In genomic region chr16:23506606-23506994, GRCh38 we compare ENCODE assay signal across 18 cellular contexts. TPM values are rescaled to one million over a fixed set of nuclear protein-coding genes. Genes with fewer than 3 reads are reported as not detected.
DNase-seq lines count a peak whose midpoint lies in the region; ATAC-seq, FAIRE-seq and TF ChIP-seq lines count a peak whose summit lies in the region.
"Had no signal": no experiment of that assay in that cellular context is flagged by ENCODE, and none has a peak within 500 bp of the region (broad histone marks: within the 10 kb centered on the region; RNA-seq: fewer than 3 reads in every experiment).

No MANE protein-coding gene starts in this region.

- peak overlapping the region; percentile 89 to 97 (median 96) for H3K4me2 ChIP-seq in BLaER1 treated with 17β-estradiol and CSF1 and Interleukin-3, amounts not matched to agents 10 nM and 100 nM

- no peaks in the 10 kb centered on the region for H3K9me3 ChIP-seq in BLaER1 treated with 17β-estradiol and CSF1 and Interleukin-3, amounts not matched to agents 10 nM and 100 nM (replicated peaks in 1 of 11)
- H3K9me3 ChIP-seq: gastroesophageal sphincter, SJSA1 had no signal

- H3K27me3 ChIP-seq in BLaER1 treated with 17β-estradiol and CSF1 and Interleukin-3, amounts not matched to agents 10 nM and 100 nM: no peaks in the 10 kb centered on the region
- H3K27me3 ChIP-seq: gastroesophageal sphincter, SJSA1 had no signal

- no peaks in the 10 kb centered on the region for H3K9me3 Mint-ChIP-seq in activated T-helper 1 cell treated with anti-CD3 and anti-CD28 coated beads, Interleukin-12 subunit alpha, Interleukin-12 subunit beta, Interleukin-2, Interleukin-4 antibody, amounts not matched to agents 30 ng/mL and 10 ng/mL and 1 ng/mL, durations not matched to agents 14 hours and 24 hours and 36 hours
- H3K9me3 Mint-ChIP-seq in naive thymus-derived CD8-positive, alpha-beta T cell: no peaks in the 10 kb centered on the region

- intact Hi-C loops in activated T-helper 1 cell treated with anti-CD3 and anti-CD28 coated beads, Interleukin-12 subunit alpha, Interleukin-12 subunit beta, Interleukin-2, Interleukin-4 antibody, amounts not matched to agents 30 ng/mL and 10 ng/mL and 1 ng/mL, durations not matched to agents 14 hours and 24 hours and 36 hours (cut with micrococcal nuclease): no loop called here

- POLR2A ChIA-PET in naive thymus-derived CD8-positive, alpha-beta T cell (lab: Charles Lee): no interaction called here

- H3K4me1 ChIP-seq in BLaER1 treated with 17β-estradiol and CSF1 and Interleukin-3, amounts not matched to agents 10 nM and 100 nM: peaks cover 74 to 86% (median 80%) of the 10 kb centered on the region in 10 experiments

- H3K36me3 ChIP-seq in BLaER1 treated with 17β-estradiol and CSF1 and Interleukin-3, amounts not matched to agents 10 nM and 100 nM: peaks cover 8 to 65% (median 44%) of the 10 kb centered on the region in 11 experiments; a peak in 20 of 22 replicates

- TF ChIP-seq POLR2A in GM12891 (IDR thresholded peaks at IDR 0.05; ENCODE audit: low read depth, low read length): no peak

- DNase-seq in GM12891 (ENCODE audit: insufficient read length, low spot score): no peak
- no peak for DNase-seq in activated T-helper 1 cell treated with anti-CD3 and anti-CD28 coated beads, Interleukin-12 subunit alpha, Interleukin-12 subunit beta, Interleukin-2, Interleukin-4 antibody, amounts not matched to agents 30 ng/mL and 10 ng/mL and 1 ng/mL, durations not matched to agents 14 hours and 24 hours and 36 hours (ENCODE audit: low spot score)
- DNase-seq in naive thymus-derived CD8-positive, alpha-beta T cell: no peak
- no peak for DNase-seq in NCI-H2107 treated with DMSO at 0.1 percent for 48 hours (lab: John Stamatoyannopoulos, UW; ENCODE audit: unreplicated experiment)
- DNase-seq: activated CD4-positive, alpha-beta T cell treated with anti-CD3 and anti-CD28 coated beads for 48 hours; activated CD8-positive, alpha-beta memory T cell treated with anti-CD3 and anti-CD28 coated beads, Interleukin-2, amount 50 U/mL, for 48 hours; activated naive CD4-positive, alpha-beta T cell treated with anti-CD3 and anti-CD28 coated beads for 36 hours; MV-4-11; NCI-H524 treated with DMSO at 0.1 percent for 48 hours; PC-3; stimulated activated naive CD8-positive, alpha-beta T cell treated with anti-CD3 and anti-CD28 coated beads, Interleukin-15, Interleukin-2, amounts not matched to agents 100 U/mL and 50 U/mL, for 24 hours had no signal

- peak overlapping the region; percentile 28 for H3K27ac Mint-ChIP-seq in activated T-helper 1 cell treated with anti-CD3 and anti-CD28 coated beads, Interleukin-12 subunit alpha, Interleukin-12 subunit beta, Interleukin-2, Interleukin-4 antibody, amounts not matched to agents 30 ng/mL and 10 ng/mL and 1 ng/mL, durations not matched to agents 14 hours and 24 hours and 36 hours
- peak overlapping the region in 6 of 10 donors; percentile 26 to 87 (median 68) for H3K27ac Mint-ChIP-seq in naive thymus-derived CD8-positive, alpha-beta T cell
- H3K27ac Mint-ChIP-seq: activated naive CD4-positive, alpha-beta T cell treated with anti-CD3 and anti-CD28 coated beads for 36 hours had no signal

- H4K20me1 ChIP-seq in BLaER1 treated with 17β-estradiol and CSF1 and Interleukin-3, amounts not matched to agents 10 nM and 100 nM: peaks cover 79 to 82% (median 81%) of the 10 kb centered on the region in 11 experiments

- peak overlapping the region in 5 of 10 experiments; percentile 6 to 92 (median 88); a peak in 8 of 20 replicates for H3K4me3 ChIP-seq in BLaER1 treated with 17β-estradiol and CSF1 and Interleukin-3, amounts not matched to agents 10 nM and 100 nM
- H3K4me3 ChIP-seq: coronary artery, gastroesophageal sphincter, SJSA1 had no signal

- H3K36me3 Mint-ChIP-seq in activated T-helper 1 cell treated with anti-CD3 and anti-CD28 coated beads, Interleukin-12 subunit alpha, Interleukin-12 subunit beta, Interleukin-2, Interleukin-4 antibody, amounts not matched to agents 30 ng/mL and 10 ng/mL and 1 ng/mL, durations not matched to agents 14 hours and 24 hours and 36 hours (ENCODE audit: low read depth): peaks cover 21% of the 10 kb centered on the region
- H3K36me3 Mint-ChIP-seq in naive thymus-derived CD8-positive, alpha-beta T cell: peaks cover 0 to 6% (median 0%) of the 10 kb centered on the region in 3 donors

- peaks cover 69% of the 10 kb centered on the region for H3K4me1 Mint-ChIP-seq in activated T-helper 1 cell treated with anti-CD3 and anti-CD28 coated beads, Interleukin-12 subunit alpha, Interleukin-12 subunit beta, Interleukin-2, Interleukin-4 antibody, amounts not matched to agents 30 ng/mL and 10 ng/mL and 1 ng/mL, durations not matched to agents 14 hours and 24 hours and 36 hours (ENCODE audit: low read depth)
- H3K4me1 Mint-ChIP-seq in naive thymus-derived CD8-positive, alpha-beta T cell: peaks cover 33 to 83% (median 68%) of the 10 kb centered on the region in 4 donors

- H3K9ac ChIP-seq in BLaER1 treated with 17β-estradiol and CSF1 and Interleukin-3, amounts not matched to agents 10 nM and 100 nM: peak overlapping the region in 3 of 11 experiments; percentile 7 to 19 (median 16); a peak in 2 of 22 replicates

- no peak for ATAC-seq in naive thymus-derived CD8-positive, alpha-beta T cell
- no peak for ATAC-seq in GM18907 (IDR thresholded peaks at IDR 0.05; ENCODE audit: unreplicated experiment)
- ATAC-seq in GM21786 (IDR thresholded peaks at IDR 0.05; ENCODE audit: unreplicated experiment): no peak
- no peak for ATAC-seq in GM18520 (IDR thresholded peaks at IDR 0.05; ENCODE audit: unreplicated experiment)
- ATAC-seq: gastroesophageal sphincter; PC-3; stimulated activated naive CD8-positive, alpha-beta T cell treated with anti-CD3 and anti-CD28 coated beads, Interleukin-15, Interleukin-2, amounts not matched to agents 100 U/mL and 50 U/mL, for 24 hours had no signal

- no peaks in the 10 kb centered on the region for H3K27me3 Mint-ChIP-seq in activated T-helper 1 cell treated with anti-CD3 and anti-CD28 coated beads, Interleukin-12 subunit alpha, Interleukin-12 subunit beta, Interleukin-2, Interleukin-4 antibody, amounts not matched to agents 30 ng/mL and 10 ng/mL and 1 ng/mL, durations not matched to agents 14 hours and 24 hours and 36 hours (ENCODE audit: insufficient read depth)
- no peaks in the 10 kb centered on the region for H3K27me3 Mint-ChIP-seq in naive thymus-derived CD8-positive, alpha-beta T cell

- H3K4me3 Mint-ChIP-seq in activated T-helper 1 cell treated with anti-CD3 and anti-CD28 coated beads, Interleukin-12 subunit alpha, Interleukin-12 subunit beta, Interleukin-2, Interleukin-4 antibody, amounts not matched to agents 30 ng/mL and 10 ng/mL and 1 ng/mL, durations not matched to agents 14 hours and 24 hours and 36 hours: peak overlapping the region; percentile 1
- H3K4me3 Mint-ChIP-seq in naive thymus-derived CD8-positive, alpha-beta T cell: peak overlapping the region in 4 of 10 donors; percentile 6 to 76 (median 35)
- H3K4me3 Mint-ChIP-seq: activated naive CD4-positive, alpha-beta T cell treated with anti-CD3 and anti-CD28 coated beads for 36 hours had no signal

- peak; percentile 20 for FAIRE-seq in GM12891 (lab: Jason Lieb, UNC)

- no peak overlapping the region for H3K27ac ChIP-seq in BLaER1 treated with 17β-estradiol and CSF1 and Interleukin-3, amounts not matched to agents 10 nM and 100 nM
- H3K27ac ChIP-seq: coronary artery, SJSA1 had no signal

TF ChIP-seq in GM12891, 5 proteins besides CTCF, POLR2A, EP300 and RAD21:
- TF ChIP-seq PAX5 (IDR thresholded peaks at IDR 0.05; ENCODE audit: insufficient read depth, low read length, severe bottlenecking) (no peak), TAF1 (IDR thresholded peaks at IDR 0.05; ENCODE audit: low read depth, low read length) (no peak), POU2F2 (IDR thresholded peaks at IDR 0.05; ENCODE audit: low read depth, low read length) (no peak), SPI1 (IDR thresholded peaks at IDR 0.05; ENCODE audit: low read depth, low read length) (no peak), POLR2AphosphoS5 (IDR thresholded peaks at IDR 0.05; ENCODE audit: low read depth, low read length) (no peak)

RNA-seq across cellular contexts. Expression of gene GGA2, which starts 3.7 kb away (rescaled TPM):
- polyA plus RNA-seq in GM12891 (2012; ENCODE audit: low read depth, missing spikeins): 65.5 TPM
- total RNA-seq in activated T-helper 1 cell treated with anti-CD3 and anti-CD28 coated beads, Interleukin-12 subunit alpha, Interleukin-12 subunit beta, Interleukin-2, Interleukin-4 antibody, amounts not matched to agents 30 ng/mL and 10 ng/mL and 1 ng/mL, durations not matched to agents 14 hours and 24 hours and 36 hours: 106 and 112 TPM in 2 replicates
- total RNA-seq in naive thymus-derived CD8-positive, alpha-beta T cell: 10 to 100 TPM; 87.5 to 94.6 TPM
- 10 to 100 TPM; 37.7 to 56.7 (median 39.4) TPM for polyA plus RNA-seq in naive thymus-derived CD8-positive, alpha-beta T cell

RNA-seq across cellular contexts. Expression of gene EARS2, which starts 50.5 kb away (rescaled TPM):
- 16.2 TPM for polyA plus RNA-seq in GM12891 (2012; ENCODE audit: low read depth, missing spikeins)
- 27.8 and 29.9 TPM in 2 replicates for total RNA-seq in activated T-helper 1 cell treated with anti-CD3 and anti-CD28 coated beads, Interleukin-12 subunit alpha, Interleukin-12 subunit beta, Interleukin-2, Interleukin-4 antibody, amounts not matched to agents 30 ng/mL and 10 ng/mL and 1 ng/mL, durations not matched to agents 14 hours and 24 hours and 36 hours
- total RNA-seq in naive thymus-derived CD8-positive, alpha-beta T cell: 10 to 100 TPM; 16.9 to 18.1 TPM
- polyA plus RNA-seq in naive thymus-derived CD8-positive, alpha-beta T cell: 10 to 100 TPM; 14.1 to 19.9 (median 18.3) TPM

RNA-seq across cellular contexts. Expression of gene UBFD1, which starts 50.9 kb away (rescaled TPM):
- polyA plus RNA-seq in GM12891 (2012; ENCODE audit: low read depth, missing spikeins): 18.7 TPM
- total RNA-seq in activated T-helper 1 cell treated with anti-CD3 and anti-CD28 coated beads, Interleukin-12 subunit alpha, Interleukin-12 subunit beta, Interleukin-2, Interleukin-4 antibody, amounts not matched to agents 30 ng/mL and 10 ng/mL and 1 ng/mL, durations not matched to agents 14 hours and 24 hours and 36 hours: 54.9 and 55.0 TPM in 2 replicates
- 10 to 100 TPM; 52.5 to 58.7 TPM for total RNA-seq in naive thymus-derived CD8-positive, alpha-beta T cell
- polyA plus RNA-seq in naive thymus-derived CD8-positive, alpha-beta T cell: 10 to 100 TPM; 12.2 to 15.4 (median 12.6) TPM

RNA-seq across cellular contexts. Expression of gene COG7, which starts 53.6 kb away (rescaled TPM):
- polyA plus RNA-seq in GM12891 (2012; ENCODE audit: low read depth, missing spikeins): 8.2 TPM
- total RNA-seq in activated T-helper 1 cell treated with anti-CD3 and anti-CD28 coated beads, Interleukin-12 subunit alpha, Interleukin-12 subunit beta, Interleukin-2, Interleukin-4 antibody, amounts not matched to agents 30 ng/mL and 10 ng/mL and 1 ng/mL, durations not matched to agents 14 hours and 24 hours and 36 hours: 23.5 and 24.1 TPM in 2 replicates
- total RNA-seq in naive thymus-derived CD8-positive, alpha-beta T cell: 10 to 100 TPM; 23.3 to 26.2 TPM
- polyA plus RNA-seq in naive thymus-derived CD8-positive, alpha-beta T cell: 10 to 100 TPM in 1 of 3 donors, 1 to 10 TPM in 2; 8.4 to 10.9 (median 9.2) TPM
